ENCODE assay signal across 8 cellular contexts in the genomic region with DNA sequence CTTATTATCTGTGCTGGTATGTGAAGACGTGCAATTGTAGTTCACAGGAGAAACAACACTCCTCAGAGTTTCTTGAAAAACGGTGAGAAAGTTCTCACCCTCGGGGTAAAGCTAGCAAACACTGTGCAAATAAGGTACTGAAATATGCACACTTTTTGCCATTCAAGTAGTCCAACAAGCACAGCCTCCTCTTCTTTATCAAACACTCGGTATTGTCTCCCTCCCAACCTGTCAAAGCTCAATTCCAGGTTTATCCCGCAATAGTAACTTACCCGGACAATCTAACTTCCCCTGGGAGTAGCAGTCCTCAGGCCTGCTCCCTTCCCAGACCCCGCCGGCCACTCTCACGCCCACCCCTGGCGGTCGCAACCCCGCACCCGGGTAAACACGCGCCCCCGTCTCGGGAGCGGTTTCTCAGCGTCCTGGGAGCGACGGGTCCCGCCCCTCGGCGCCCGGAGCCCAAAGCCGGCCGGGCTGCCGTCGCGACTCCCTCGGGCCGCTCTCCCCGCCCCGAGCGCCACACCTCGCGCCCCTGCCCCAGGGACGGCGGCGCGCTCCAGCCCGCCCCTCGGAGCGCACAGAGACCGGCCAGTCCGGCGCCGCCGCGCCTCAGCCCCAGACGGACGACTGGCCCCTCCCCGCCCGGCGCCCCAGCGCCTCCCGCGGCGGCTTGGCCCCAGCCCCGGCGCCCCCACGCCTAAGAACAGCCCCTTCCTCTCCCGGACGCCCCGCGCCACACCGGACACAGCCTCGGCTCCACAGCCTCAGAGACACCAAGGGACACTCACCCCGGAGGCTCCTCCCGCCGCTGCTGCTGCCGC. TPM values are rescaled to one million over a fixed set of nuclear protein-coding genes. Genes with fewer than 3 reads are reported as not detected.
DNase-seq lines count a peak whose midpoint lies in the region; ATAC-seq and TF ChIP-seq lines count a peak whose summit lies in the region.

No MANE protein-coding gene starts in this region.

- no peaks in the 10 kb centered on the region for H3K9me3 Mint-ChIP-seq in activated T-cell treated with anti-CD3 and anti-CD28 coated beads, Interleukin-2, amount 50 U/mL, for 72 hours
- no peaks in the 10 kb centered on the region for H3K9me3 Mint-ChIP-seq in neural crest cell

- H3K4me3 ChIP-seq in NB4 (ENCODE audit: low read depth, low read length) (peak overlapping the region; percentile 97), foreskin fibroblast (ENCODE audit: low read depth in 1 of 2, low read length in 2 of 2) (peak overlapping the region; percentile 73 to 81), transverse colon (peak overlapping the region; percentile 75 to 96 (median 81))

- peaks cover 41% of the 10 kb centered on the region for H3K4me1 Mint-ChIP-seq in activated T-cell treated with anti-CD3 and anti-CD28 coated beads, Interleukin-2, amount 50 U/mL, for 72 hours (ENCODE audit: low read depth)
- peaks cover 41% of the 10 kb centered on the region for H3K4me1 Mint-ChIP-seq in neural crest cell

- TF ChIP-seq POLR2A in NB4 (IDR thresholded peaks at IDR 0.05; ENCODE audit: extremely low read depth, insufficient read length) (no peak), transverse colon (IDR thresholded peaks at IDR 0.05) (no peak)

- intact Hi-C loops in transverse colon (cut with DNase I; ENCODE audit: low total_unique reads), result no loop called here

- no peaks in the 10 kb centered on the region for H3K36me3 ChIP-seq in transverse colon

- DNase-seq in activated CD4-positive, alpha-beta T cell treated with anti-CD3 and anti-CD28 coated beads for 48 hours, result peak; percentile 37
- no peak for DNase-seq in activated CD4-positive, alpha-beta T cell treated with anti-CD3 and anti-CD28 coated beads, Interleukin-2, amount 50 U/mL, for 4 hours
- DNase-seq in NB4 (ENCODE audit: low read depth) (peak; percentile 83), foreskin fibroblast (peak; percentile 36 to 70), neural crest cell (ENCODE audit: low read depth, low spot score) (peak; percentile 53), transverse colon (peak; percentile 73)
- peak in 1 of 2 donors; percentile 52 for DNase-seq in activated T-cell treated with anti-CD3 and anti-CD28 coated beads, Interleukin-2, amount 50 U/mL, for 72 hours

- H3K4me3 Mint-ChIP-seq in activated T-cell treated with anti-CD3 and anti-CD28 coated beads, Interleukin-2, amount 50 U/mL, for 72 hours, result peak overlapping the region; percentile 91
- H3K4me3 Mint-ChIP-seq in neural crest cell, result peak overlapping the region; percentile 98

- peaks cover 0 to 2% of the 10 kb centered on the region in 2 donors for H3K36me3 Mint-ChIP-seq in activated T-cell treated with anti-CD3 and anti-CD28 coated beads, Interleukin-2, amount 50 U/mL, for 72 hours (ENCODE audit: insufficient read depth in 2 of 2)
- H3K36me3 Mint-ChIP-seq in neural crest cell (ENCODE audit: low read depth), result peaks cover 10% of the 10 kb centered on the region

- TF ChIP-seq CTCF in NB4 (IDR thresholded peaks at IDR 0.05; ENCODE audit: low read depth, low read length) (no peak), foreskin fibroblast (IDR thresholded peaks at IDR 0.05; ENCODE audit: low read depth, low read length) (no peak), neural crest cell (conservative IDR thresholded peaks at IDR 0.05) (peak; percentile 44), transverse colon (IDR thresholded peaks at IDR 0.05) (no peak)

- H3K27me3 Mint-ChIP-seq in activated T-cell treated with anti-CD3 and anti-CD28 coated beads, Interleukin-2, amount 50 U/mL, for 72 hours (ENCODE audit: low read depth), result no peaks in the 10 kb centered on the region
- no peaks in the 10 kb centered on the region for H3K27me3 Mint-ChIP-seq in neural crest cell (ENCODE audit: low read depth)

- H3K27ac ChIP-seq in transverse colon, result peak overlapping the region; percentile 94 to 99 (median 98)

- WGBS in transverse colon (ENCODE audit: low coverage in 1 of 2), 2 donors, result 0 to 1% methylated on average over 4 to 21 of the region's 72 CpGs

- in situ Hi-C loops in transverse colon (cut with MboI; ENCODE audit: low pct_ligation_motif_present in 1 of 4, low pct_unique_long_range_greater_than_20kb in 1 of 4, low sequenced_read_pairs in 3 of 4), result no loop called here

- peaks cover 16 to 44% (median 33%) of the 10 kb centered on the region in 4 donors for H3K4me1 ChIP-seq in transverse colon

- no peaks in the 10 kb centered on the region for H3K27me3 ChIP-seq in transverse colon

- H3K9me3 ChIP-seq in transverse colon, result no peaks in the 10 kb centered on the region

- H3K27ac Mint-ChIP-seq in activated T-cell treated with anti-CD3 and anti-CD28 coated beads, Interleukin-2, amount 50 U/mL, for 72 hours, result peak overlapping the region; percentile 91
- peak overlapping the region; percentile 92 for H3K27ac Mint-ChIP-seq in neural crest cell (ENCODE audit: unreplicated experiment)

- no peak for TF ChIP-seq EP300 in transverse colon (IDR thresholded peaks at IDR 0.05; ENCODE audit: low read depth)

- ATAC-seq in HG02571 (IDR thresholded peaks at IDR 0.05; ENCODE audit: unreplicated experiment), result peak; percentile 68
- ATAC-seq in activated T-cell treated with anti-CD3 and anti-CD28 coated beads, Interleukin-2, amount 50 U/mL, for 72 hours (replicated peaks in 1 of 2), result peak; percentile 64 to 65

RNA-seq across cellular contexts. Expression of a gene that starts 0.6 kb away (rescaled TPM):
- total RNA-seq in activated T-cell treated with anti-CD3 and anti-CD28 coated beads, Interleukin-2, amount 50 U/mL, for 72 hours, result 10 to 100 TPM; 11.0 to 12.5 TPM
- 38.0 and 46.0 TPM in 2 replicates for total RNA-seq in neural crest cell
- total RNA-seq in transverse colon, result 10 to 100 TPM; 37.4 to 53.1 (median 44.8) TPM

RNA-seq across cellular contexts. Expression of a gene that starts 14.7 kb away (rescaled TPM):
- 1 to 10 TPM in 1 of 2 donors, not detected in 1; 1.2 TPM for total RNA-seq in activated T-cell treated with anti-CD3 and anti-CD28 coated beads, Interleukin-2, amount 50 U/mL, for 72 hours
- total RNA-seq in neural crest cell, result not detected in 2 replicates
- total RNA-seq in transverse colon, result not detected

Comparison
In these comparisons a context has a peak if more than half of its experiments do, and no peak if none do; other contexts are left out.
1. DNase-seq: peak in activated CD4-positive, alpha-beta T cell treated with anti-CD3 and anti-CD28 coated beads for 48 hours (single experiment), NB4 (single experiment), foreskin fibroblast (2 of 2), neural crest cell (single experiment) and transverse colon (single experiment); none in activated CD4-positive, alpha-beta T cell treated with anti-CD3 and anti-CD28 coated beads, Interleukin-2, amount 50 U/mL, for 4 hours (0 of 2).
2. Peak in every context shown above with its lines, with median percentiles within 50 percentile points of each other: H3K4me3 ChIP-seq.